Comparison of ENCODE assay signal across 30 cellular contexts in genomic region chr3:156612906-156613305, GRCh38.
"Had no signal": no experiment of that assay in that cellular context is flagged by ENCODE, and none has a peak within 500 bp of the region (broad histone marks: within the 10 kb centered on the region; RNA-seq: fewer than 3 reads in every experiment).

No MANE protein-coding gene starts in this region.

- H3K9me3 Mint-ChIP-seq: activated B cell treated with CpG ODN at 0.5 μM for 24 hours; activated CD8-positive, alpha-beta T cell treated with anti-CD3 and anti-CD28 coated beads for 36 hours; activated T-cell treated with anti-CD3 and anti-CD28 coated beads, Interleukin-2, amount 50 U/mL, for 4 hours; activated T-helper 17 cell treated with anti-CD3 and anti-CD28 coated beads, Interleukin-2, amount 50 U/mL, for 72 hours; T-helper 2 cell treated with Interferon-gamma antibody and Interleukin-4, amounts not matched to agents 5 μg/mL and 100 μg/mL, for 36 hours had no signal

- FAIRE-seq: colon, frontal cortex had no signal

- H3K9me3 ChIP-seq: body of pancreas had no signal

- H3K4me3 Mint-ChIP-seq: activated B cell treated with CpG ODN at 0.5 μM for 24 hours; activated CD8-positive, alpha-beta T cell treated with anti-CD3 and anti-CD28 coated beads for 36 hours; activated naive CD8-positive, alpha-beta T cell; activated T-cell treated with anti-CD3 and anti-CD28 coated beads, Interleukin-2, amount 50 U/mL, for 4 hours; activated T-helper 17 cell treated with anti-CD3 and anti-CD28 coated beads, Interleukin-2, amount 50 U/mL, for 72 hours; T-helper 17 cell; T-helper 2 cell treated with Interferon-gamma antibody and Interleukin-4, amounts not matched to agents 5 μg/mL and 100 μg/mL, for 36 hours had no signal

- H3K4me1 Mint-ChIP-seq: activated B cell treated with CpG ODN at 0.5 μM for 24 hours; activated T-helper 17 cell treated with anti-CD3 and anti-CD28 coated beads, Interleukin-2, amount 50 U/mL, for 72 hours had no signal

- H3K27ac Mint-ChIP-seq: activated B cell treated with CpG ODN at 0.5 μM for 24 hours; activated CD8-positive, alpha-beta T cell treated with anti-CD3 and anti-CD28 coated beads for 36 hours; activated naive CD8-positive, alpha-beta T cell; T-helper 17 cell; T-helper 2 cell treated with Interferon-gamma antibody and Interleukin-4, amounts not matched to agents 5 μg/mL and 100 μg/mL, for 36 hours had no signal

- H3K27ac ChIP-seq: body of pancreas, WERI-Rb-1 had no signal

- H3K4me1 ChIP-seq: body of pancreas had no signal

- ATAC-seq: activated CD4-positive, CD25-positive, alpha-beta regulatory T cell treated with anti-CD3 and anti-CD28 coated beads, Interleukin-2, amount 50 U/mL, for 24 hours; activated CD8-positive, alpha-beta T cell treated with anti-CD3 and anti-CD28 coated beads for 36 hours; activated T-cell treated with anti-CD3 and anti-CD28 coated beads, Interleukin-2, amount 50 U/mL, for 4 hours; activated T-helper 17 cell treated with anti-CD3 and anti-CD28 coated beads, Interleukin-2, amount 50 U/mL, for 72 hours; body of pancreas; esophagus mucosa; T-helper 17 cell had no signal

- H3K4me3 ChIP-seq: body of pancreas had no signal

- H3K36me3 ChIP-seq: WERI-Rb-1 had no signal

- H3K27me3 ChIP-seq: body of pancreas had no signal

- DNase-seq: activated B cell treated with CpG ODN at 0.5 μM for 24 hours; activated CD4-positive, alpha-beta T cell treated with anti-CD3 and anti-CD28 coated beads for 48 hours; activated CD4-positive, alpha-beta T cell treated with anti-CD3 and anti-CD28 coated beads, Interleukin-2, amount 50 U/mL, for 1 hour; activated CD4-positive, alpha-beta T cell treated with anti-CD3 and anti-CD28 coated beads, Interleukin-2, amount 50 U/mL, for 48 hours; activated CD8-positive, alpha-beta memory T cell treated with anti-CD3 and anti-CD28 coated beads for 24 hours; activated CD8-positive, alpha-beta T cell treated with anti-CD3 and anti-CD28 coated beads for 36 hours; activated effector memory CD4-positive, alpha-beta T cell treated with Interleukin-2 at 50 U/mL for 16 hours; activated gamma-delta T cell treated with Interleukin-2 at 50 U/mL for 16 hours; activated naive CD4-positive, alpha-beta T cell treated with anti-CD3 and anti-CD28 coated beads, Interleukin-2, amount 50 U/mL, for 16 hours; activated naive CD4-positive, alpha-beta T cell treated with Interleukin-2 at 50 U/mL for 16 hours; activated T-cell treated with anti-CD3 and anti-CD28 coated beads, Interleukin-2, amount 50 U/mL, for 4 hours; amniotic stem cell; anterior cingulate cortex; body of pancreas; caudate nucleus; cortex of kidney; effector CD8-positive, alpha-beta T cell; foreskin fibroblast; head of caudate nucleus; T-helper 1 cell; T-helper 17 cell; T1000; WERI-Rb-1 had no signal

- H3K27me3 Mint-ChIP-seq: activated B cell treated with CpG ODN at 0.5 μM for 24 hours had no signal

- H3K36me3 Mint-ChIP-seq: activated naive CD8-positive, alpha-beta T cell had no signal
